Comparison of ENCODE assay signal across 8 cellular contexts in the genomic region with DNA sequence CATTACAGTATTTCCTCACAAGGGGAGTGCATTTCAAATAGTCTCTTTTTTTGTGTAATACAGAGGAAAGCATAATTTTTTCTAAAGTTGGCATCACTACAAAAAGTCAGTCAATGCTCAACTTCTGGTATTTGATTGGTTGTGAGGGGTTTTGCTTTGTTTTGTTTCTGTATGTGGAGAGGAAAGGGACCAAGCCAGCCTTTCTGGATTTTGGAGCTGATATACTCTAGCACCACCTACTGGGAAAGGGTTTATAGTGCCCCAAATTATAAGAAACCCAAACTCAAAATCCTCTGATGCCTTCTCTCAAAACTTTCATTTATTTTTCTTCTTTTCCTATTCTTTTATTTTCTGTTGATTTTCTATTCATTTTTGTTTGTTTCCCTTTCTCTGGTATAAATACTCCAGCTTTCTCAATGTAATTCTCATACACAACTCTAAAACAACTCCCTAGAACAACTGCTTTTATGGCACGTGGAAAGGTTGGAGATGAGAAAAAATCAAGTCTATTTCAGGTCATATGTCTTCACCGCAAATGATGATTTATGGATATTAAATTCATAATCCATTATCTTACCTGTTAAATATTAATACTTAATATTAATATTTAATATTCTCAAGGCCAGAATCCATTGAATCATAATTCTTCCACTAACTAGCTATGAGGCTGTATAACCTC.
DNase-seq lines count a peak whose midpoint lies in the region; ATAC-seq and TF ChIP-seq lines count a peak whose summit lies in the region.

No MANE protein-coding gene starts in this region.

- DNase-seq in heart left ventricle (no peak), cardiac septum (ENCODE audit: low spot score) (no peak), HS-5 (ENCODE audit: low read depth) (peak; percentile 31), RKO (ENCODE audit: low spot score) (peak; percentile 49), erythroblast (lab: John Stamatoyannopoulos, UW) (peak; percentile 46 to 69), neural crest cell (ENCODE audit: low read depth, low spot score) (no peak), activated gamma-delta T cell (lab: John Stamatoyannopoulos, UW) (no peak)
- DNase-seq in activated CD4-positive, alpha-beta T cell treated with anti-CD3 and anti-CD28 coated beads, Interleukin-2, amount 10 ng/mL, durations not matched to agents 7 days and 5 days, result no peak

- CTCF ChIA-PET in activated CD4-positive, alpha-beta T cell treated with anti-CD3 and anti-CD28 coated beads, Interleukin-2, amount 10 ng/mL, durations not matched to agents 7 days and 5 days (lab: Charles Lee), result interaction anchor here (1.0 kb wide), 1 partner anchor 801 kb away, joined by 3 read pairs; no protein-coding TSS in a partner anchor

- H3K27me3 ChIP-seq in heart left ventricle, result peaks cover 0 to 6% (median 0%) of the 10 kb centered on the region in 9 donors

- no peak overlapping the region for H3K4me3 ChIP-seq in heart left ventricle

- H3K36me3 Mint-ChIP-seq in neural crest cell (ENCODE audit: low read depth), result no peaks in the 10 kb centered on the region
- no peaks in the 10 kb centered on the region for H3K36me3 Mint-ChIP-seq in activated CD4-positive, alpha-beta T cell treated with anti-CD3 and anti-CD28 coated beads, Interleukin-2, amount 10 ng/mL, durations not matched to agents 7 days and 5 days (ENCODE audit: low read depth)

- H3K36me3 ChIP-seq in heart left ventricle, result no peaks in the 10 kb centered on the region

- 80 to 87% (median 84%) methylated on average over 2 of the region's 2 CpGs for WGBS in heart left ventricle, 4 donors

- no peak overlapping the region for H3K4me3 Mint-ChIP-seq in neural crest cell
- H3K4me3 Mint-ChIP-seq in activated CD4-positive, alpha-beta T cell treated with anti-CD3 and anti-CD28 coated beads, Interleukin-2, amount 10 ng/mL, durations not matched to agents 7 days and 5 days, result no peak overlapping the region

- peak overlapping the region in 1 of 12 donors; percentile 27 for H3K27ac ChIP-seq in heart left ventricle

- peaks cover 6% of the 10 kb centered on the region for H3K27me3 Mint-ChIP-seq in neural crest cell (ENCODE audit: low read depth)
- H3K27me3 Mint-ChIP-seq in activated CD4-positive, alpha-beta T cell treated with anti-CD3 and anti-CD28 coated beads, Interleukin-2, amount 10 ng/mL, durations not matched to agents 7 days and 5 days, result peaks cover 26% of the 10 kb centered on the region

- H3K9me3 ChIP-seq in heart left ventricle, result no peaks in the 10 kb centered on the region

- H3K4me1 Mint-ChIP-seq in neural crest cell, result peaks cover 10% of the 10 kb centered on the region
- no peaks in the 10 kb centered on the region for H3K4me1 Mint-ChIP-seq in activated CD4-positive, alpha-beta T cell treated with anti-CD3 and anti-CD28 coated beads, Interleukin-2, amount 10 ng/mL, durations not matched to agents 7 days and 5 days

- H3K4me1 ChIP-seq in heart left ventricle, result peaks cover 0 to 4% (median 0%) of the 10 kb centered on the region in 12 donors

- no peak for TF ChIP-seq POLR2A in heart left ventricle (IDR thresholded peaks at IDR 0.05)
- no peak for TF ChIP-seq POLR2A in erythroblast (IDR thresholded peaks at IDR 0.05; ENCODE audit: low read length)

- POLR2A ChIA-PET in activated CD4-positive, alpha-beta T cell treated with anti-CD3 and anti-CD28 coated beads, Interleukin-2, amount 10 ng/mL, durations not matched to agents 7 days and 5 days (lab: Charles Lee), result no interaction called here

- H3K27ac Mint-ChIP-seq in neural crest cell (ENCODE audit: unreplicated experiment), result no peak overlapping the region
- H3K27ac Mint-ChIP-seq in activated CD4-positive, alpha-beta T cell treated with anti-CD3 and anti-CD28 coated beads, Interleukin-2, amount 10 ng/mL, durations not matched to agents 7 days and 5 days, result no peak overlapping the region

- intact Hi-C loops in heart left ventricle (cut with DNase I) (loop anchor here (2.0 to 10.0 kb wide), 9 partner anchors 57 to 800 kb away; no protein-coding TSS in a partner anchor), cardiac septum (cut with DNase I) (loop anchor here (2.0 to 5.0 kb wide), 2 partner anchors 210 to 225 kb away; no protein-coding TSS in a partner anchor)

- H3K9me3 Mint-ChIP-seq in neural crest cell, result peaks cover 2% of the 10 kb centered on the region
- no peaks in the 10 kb centered on the region for H3K9me3 Mint-ChIP-seq in activated CD4-positive, alpha-beta T cell treated with anti-CD3 and anti-CD28 coated beads, Interleukin-2, amount 10 ng/mL, durations not matched to agents 7 days and 5 days

- ATAC-seq in heart left ventricle, result peak in 1 of 4 donors; percentile 60

- TF ChIP-seq CTCF in heart left ventricle (IDR thresholded peaks at IDR 0.05), result peak; percentile 54 to 85 (median 76)
- TF ChIP-seq CTCF in neural crest cell (conservative IDR thresholded peaks at IDR 0.05), result peak; percentile 83

Comparison
In these comparisons a context has a peak if more than half of its experiments do, and no peak if none do; other contexts are left out.
1. DNase-seq: peak in HS-5 (single experiment), RKO (single experiment) and erythroblast (2 of 2); none in heart left ventricle (0 of 5), cardiac septum (single experiment), neural crest cell (single experiment), activated gamma-delta T cell (single experiment) and activated CD4-positive, alpha-beta T cell treated with anti-CD3 and anti-CD28 coated beads, Interleukin-2, amount 10 ng/mL, durations not matched to agents 7 days and 5 days (single experiment).